In the genomic region with DNA sequence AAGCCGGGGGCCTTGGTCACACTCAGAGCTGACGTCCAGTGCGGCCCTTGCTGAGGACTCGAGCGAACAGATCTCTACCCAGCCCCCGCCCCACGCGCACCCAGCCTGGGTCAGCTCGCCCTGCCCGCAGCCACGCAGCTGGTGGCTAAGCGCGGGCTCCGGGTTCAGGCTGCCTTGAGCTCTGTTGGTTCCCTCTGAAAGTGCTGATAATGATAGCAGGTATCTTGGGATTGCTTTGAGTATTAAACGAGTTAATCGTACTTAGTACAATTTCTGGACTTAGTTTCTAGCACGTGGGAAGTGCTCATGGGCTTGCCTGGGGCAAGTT, we compare ENCODE assay signal across 7 cellular contexts.
A peak's percentile ranks its signal among the peaks of the same experiment; 100 is the strongest.
DNase-seq lines count a peak whose midpoint lies in the region; ATAC-seq and TF ChIP-seq lines count a peak whose summit lies in the region.

No MANE protein-coding gene starts in this region.

- no peaks in the 10 kb centered on the region for H3K79me2 ChIP-seq in PC-9 (ENCODE audit: low read depth)

- no peaks in the 10 kb centered on the region for H3F3A ChIP-seq in PC-9 (ENCODE audit: insufficient read depth, low read depth)

- H3K4me1 ChIP-seq in PC-9 (replicated peaks; ENCODE audit: insufficient read depth) (no peaks in the 10 kb centered on the region), skeletal muscle satellite cell (ENCODE audit: control insufficient read depth, insufficient read depth, low read length) (peaks cover 25% of the 10 kb centered on the region)

- 0 out of 2 replicates have a peak, but pooled peaks have one; percentile 0 for TF ChIP-seq CTCF in PC-9 (conservative IDR thresholded peaks at IDR 0.05)
- no peak for TF ChIP-seq CTCF in fibroblast of the aortic adventitia (IDR thresholded peaks at IDR 0.05; ENCODE audit: insufficient read depth, low read length)

- CTCF ChIA-PET in PC-9 (lab: Charles Lee), result interaction anchor here (1.1 kb wide), 1 partner anchor 466 kb away, joined by 17 read pairs; no protein-coding TSS in a partner anchor

- H4K20me1 ChIP-seq in PC-9 (ENCODE audit: insufficient read depth), result no peaks in the 10 kb centered on the region

- H3K9me2 ChIP-seq in PC-9 (ENCODE audit: insufficient read depth), result no peaks in the 10 kb centered on the region

- no peaks in the 10 kb centered on the region for H3K36me3 ChIP-seq in PC-9 (ENCODE audit: low read depth)
- H3K36me3 ChIP-seq in skeletal muscle satellite cell (ENCODE audit: insufficient read depth, low read length), result no peaks in the 10 kb centered on the region

- H2AFZ ChIP-seq in PC-9, result no peak overlapping the region

- no peak overlapping the region for H3K27ac ChIP-seq in PC-9

- DNase-seq in PC-9 (no peak), fibroblast of the aortic adventitia (ENCODE audit: low read depth) (no peak), NCI-H2227 treated with DMSO at 0.1 percent for 48 hours (lab: John Stamatoyannopoulos, UW) (no peak)

- POLR2A ChIA-PET in PC-9 (lab: Charles Lee; ENCODE audit: unreplicated experiment), result no interaction called here

- no TSS peak for BruUV-seq in PC-9 (replicated peaks; lab: Mats Ljungman, UMichigan)

- H3K27me3 ChIP-seq in PC-9 (ENCODE audit: insufficient read depth, low read depth) (peaks cover 32% of the 10 kb centered on the region), skeletal muscle satellite cell (ENCODE audit: control insufficient read depth, insufficient read depth, low read length) (peaks cover 31% of the 10 kb centered on the region)

- H3K4me2 ChIP-seq in PC-9, result no peak overlapping the region
- H3K4me2 ChIP-seq in skeletal muscle satellite cell (ENCODE audit: low read length), result peak overlapping the region; percentile 99

- intact Hi-C loops in PC-9 (cut with micrococcal nuclease; ENCODE audit: unreplicated experiment), result loop anchor here (1.0 kb wide), 1 partner anchor 245 kb away; no protein-coding TSS in a partner anchor

- ATAC-seq in GM21528 (IDR thresholded peaks at IDR 0.05; ENCODE audit: low FRiP score, unreplicated experiment) (peak; percentile 10), HG03135 (IDR thresholded peaks at IDR 0.05; ENCODE audit: unreplicated experiment) (no peak), GM19395 (IDR thresholded peaks at IDR 0.05; ENCODE audit: unreplicated experiment) (no peak)

- H3K9me3 ChIP-seq in PC-9 (ENCODE audit: insufficient read depth, low read depth) (no peaks in the 10 kb centered on the region), skeletal muscle satellite cell (replicated peaks; ENCODE audit: low read length) (no peaks in the 10 kb centered on the region)

- H3K4me3 ChIP-seq in PC-9 (no peak overlapping the region), fibroblast of the aortic adventitia (ENCODE audit: low read depth, low read length) (peak overlapping the region; percentile 66), skeletal muscle satellite cell (ENCODE audit: low read length) (peak overlapping the region; percentile 78)

- H3K9ac ChIP-seq in skeletal muscle satellite cell (ENCODE audit: low read depth, low read length), result peak overlapping the region; percentile 66
